ENCODE assay signal across 27 cellular contexts in genomic region chr1:233045591-233045990, GRCh38.
DNase-seq lines count a peak whose midpoint lies in the region; ATAC-seq and TF ChIP-seq lines count a peak whose summit lies in the region.
"Had no signal": no experiment of that assay in that cellular context is flagged by ENCODE, and none has a peak within 500 bp of the region (broad histone marks: within the 10 kb centered on the region; RNA-seq: fewer than 3 reads in every experiment).

No MANE protein-coding gene starts in this region.

- H3K27ac ChIP-seq in GM23248 (no peak overlapping the region), SJCRH30 (no peak overlapping the region)
- H3K27ac ChIP-seq: breast epithelium, gastrocnemius medialis, KMS-11, skin epidermis, transverse colon had no signal

- H3K27me3 ChIP-seq in GM23248 (replicated peaks; ENCODE audit: insufficient read depth) (no peaks in the 10 kb centered on the region), SJCRH30 (no peaks in the 10 kb centered on the region)
- H3K27me3 ChIP-seq: BE2C, breast epithelium, gastrocnemius medialis, transverse colon had no signal

- no peaks in the 10 kb centered on the region for H3K36me3 ChIP-seq in GM23248 (ENCODE audit: low read depth)
- H3K36me3 ChIP-seq in SJCRH30 = no peaks in the 10 kb centered on the region
- H3K36me3 ChIP-seq: BE2C, breast epithelium, gastrocnemius medialis, transverse colon had no signal

- WGBS in GM23248 (ENCODE audit: low coverage in 1 of 2, low lambda C conversion rate in 2 of 2, missing lambda C conversion rate in 2 of 2), 2 experiments = 28 to 47% methylated on average over 2 of the region's 2 CpGs

- H3K36me3 Mint-ChIP-seq in neural crest cell (ENCODE audit: low read depth) = peaks cover 13% of the 10 kb centered on the region

- ATAC-seq in GM18907 (IDR thresholded peaks at IDR 0.05; ENCODE audit: unreplicated experiment) = no peak
- ATAC-seq: activated CD8-positive, alpha-beta memory T cell treated with anti-CD3 and anti-CD28 coated beads, Interleukin-2, amount 10 ng/mL, durations not matched to agents 7 days and 5 days; gastrocnemius medialis; left ventricle myocardium superior; naive thymus-derived CD4-positive, alpha-beta T cell; WTC11 had no signal

- H3K9me3 ChIP-seq in GM23248 (ENCODE audit: low read depth) (no peaks in the 10 kb centered on the region), SJCRH30 (replicated peaks) (no peaks in the 10 kb centered on the region)
- H3K9me3 ChIP-seq: BE2C, breast epithelium, gastrocnemius medialis, transverse colon had no signal

- H3K4me1 ChIP-seq in GM23248 (ENCODE audit: insufficient read depth) (no peaks in the 10 kb centered on the region), SJCRH30 (no peaks in the 10 kb centered on the region)
- H3K4me1 ChIP-seq: BE2C, breast epithelium, gastrocnemius medialis, transverse colon had no signal

- no peak overlapping the region for H3K9ac ChIP-seq in GM23248
- H3K9ac ChIP-seq: KMS-11 had no signal

- H3K79me2 ChIP-seq in GM23248 (ENCODE audit: insufficient read depth) = no peaks in the 10 kb centered on the region

- peaks cover 8% of the 10 kb centered on the region for H3K9me3 Mint-ChIP-seq in neural crest cell

- H3K4me2 ChIP-seq in GM23248 (ENCODE audit: unreplicated experiment) = no peak overlapping the region
- H3K4me2 ChIP-seq: KMS-11 had no signal

- no peak overlapping the region for H3K4me3 Mint-ChIP-seq in neural crest cell
- H3K4me3 Mint-ChIP-seq: activated CD8-positive, alpha-beta memory T cell treated with anti-CD3 and anti-CD28 coated beads, Interleukin-2, amount 10 ng/mL, durations not matched to agents 7 days and 5 days; immature natural killer cell; naive thymus-derived CD4-positive, alpha-beta T cell; WTC11 had no signal

- DNase-seq in GM23248 (peak; percentile 7), SJCRH30 (peak; percentile 19 to 54), fibroblast of peridontal ligament (ENCODE audit: extremely low read depth) (peak; percentile 3), neural crest cell (ENCODE audit: low read depth, low spot score) (no peak), NCI-H748 (lab: John Stamatoyannopoulos, UW; ENCODE audit: unreplicated experiment) (no peak)
- no peak for DNase-seq in stimulated activated CD4-positive, alpha-beta T cell treated with anti-CD3 and anti-CD28 coated beads, Interleukin-12 subunit alpha, Interleukin-12 subunit beta, amount 100 ng/mL, for 4 hours
- DNase-seq: ACHN; activated CD8-positive, alpha-beta memory T cell treated with anti-CD3 and anti-CD28 coated beads, Interleukin-2, amount 10 ng/mL, durations not matched to agents 7 days and 5 days; activated T-cell treated with anti-CD3 and anti-CD28 coated beads, Interleukin-2, amount 50 U/mL, for 48 hours; BE2C; DMS53; effector CD8-positive, alpha-beta T cell; gastrocnemius medialis; GDM1; immature natural killer cell; left ventricle myocardium superior; naive thymus-derived CD4-positive, alpha-beta T cell; NCI-H146; NCI-H446 treated with DMSO at 0.1 percent for 48 hours; SIG-M5; stimulated activated CD4-positive, alpha-beta T cell treated with anti-CD3 and anti-CD28 coated beads, Interleukin-1b, Interleukin-23, amount 100 ng/mL, for 48 hours; transverse colon had no signal

- peak overlapping the region; percentile 76 for H3K27ac Mint-ChIP-seq in neural crest cell (ENCODE audit: unreplicated experiment)
- H3K27ac Mint-ChIP-seq: activated CD8-positive, alpha-beta memory T cell treated with anti-CD3 and anti-CD28 coated beads, Interleukin-2, amount 10 ng/mL, durations not matched to agents 7 days and 5 days; immature natural killer cell; naive thymus-derived CD4-positive, alpha-beta T cell; WTC11 had no signal

- H4K20me1 ChIP-seq in GM23248 (ENCODE audit: insufficient read depth) = no peaks in the 10 kb centered on the region

- H3K4me3 ChIP-seq in GM23248 (no peak overlapping the region), SJCRH30 (no peak overlapping the region)
- H3K4me3 ChIP-seq: breast epithelium, gastrocnemius medialis, skin epidermis, transverse colon had no signal

- peaks cover 4% of the 10 kb centered on the region for H3K4me1 Mint-ChIP-seq in neural crest cell
- H3K4me1 Mint-ChIP-seq: activated CD8-positive, alpha-beta memory T cell treated with anti-CD3 and anti-CD28 coated beads, Interleukin-2, amount 10 ng/mL, durations not matched to agents 7 days and 5 days; immature natural killer cell; WTC11 had no signal

- H3F3A ChIP-seq in GM23248 (ENCODE audit: insufficient read depth) = no peaks in the 10 kb centered on the region

- H3K27me3 Mint-ChIP-seq in neural crest cell (ENCODE audit: low read depth) = no peaks in the 10 kb centered on the region
- H3K27me3 Mint-ChIP-seq: activated CD8-positive, alpha-beta memory T cell treated with anti-CD3 and anti-CD28 coated beads, Interleukin-2, amount 10 ng/mL, durations not matched to agents 7 days and 5 days; naive thymus-derived CD4-positive, alpha-beta T cell had no signal

- TF ChIP-seq CTCF in neural crest cell (conservative IDR thresholded peaks at IDR 0.05) = no peak

- H2AFZ ChIP-seq in GM23248 = no peak overlapping the region

- in situ Hi-C loops in GM23248 (cut with MboI) = no loop called here

- no peaks in the 10 kb centered on the region for H3K9me2 ChIP-seq in GM23248 (ENCODE audit: insufficient read depth)

Comparison
In these comparisons a context has a peak if more than half of its experiments do, and no peak if none do; other contexts are left out.
1. DNase-seq: peak in GM23248 (single experiment), SJCRH30 (2 of 2) and fibroblast of peridontal ligament (single experiment); none in neural crest cell (single experiment), NCI-H748 (single experiment) and stimulated activated CD4-positive, alpha-beta T cell treated with anti-CD3 and anti-CD28 coated beads, Interleukin-12 subunit alpha, Interleukin-12 subunit beta, amount 100 ng/mL, for 4 hours (single experiment).